In genomic region chr7:128298004-128298403, GRCh38 we compare ENCODE assay signal across 4 cellular contexts. TPM values are rescaled to one million over a fixed set of nuclear protein-coding genes. Genes with fewer than 3 reads are reported as not detected.
"Had no signal": no experiment of that assay in that cellular context is flagged by ENCODE, and none has a peak within 500 bp of the region (broad histone marks: within the 10 kb centered on the region; RNA-seq: fewer than 3 reads in every experiment).

No MANE protein-coding gene starts in this region.

RNA-seq across cellular contexts. Expression of gene LEP, which starts 56.9 kb away (rescaled TPM):
- total RNA-seq: H4, H7, HT1080, IMR-90 had no signal
- polyA plus RNA-seq: IMR-90 had no signal
